26 cellular contexts compared by ENCODE assay signal in the genomic region with DNA sequence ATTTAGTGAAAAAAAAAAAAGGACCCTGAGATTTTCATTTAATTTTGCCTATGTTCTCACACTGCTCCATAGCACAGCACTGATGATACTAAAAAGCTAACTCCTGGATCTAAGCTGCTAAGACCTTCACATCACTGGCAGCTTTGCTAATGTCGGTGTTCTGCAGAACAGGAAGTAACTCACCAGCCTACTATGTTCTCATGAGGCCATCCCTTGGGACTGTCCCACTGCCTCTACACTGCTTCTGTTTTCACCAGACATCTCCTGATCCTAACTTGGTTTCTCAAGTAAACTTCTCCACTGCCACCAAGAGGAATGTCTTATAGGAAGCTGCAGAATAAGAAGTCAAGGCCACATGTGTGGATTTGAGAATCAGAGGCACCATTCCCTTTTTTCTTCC. TPM values are rescaled to one million over a fixed set of nuclear protein-coding genes. Genes with fewer than 3 reads are reported as not detected.
"Had no signal": no experiment of that assay in that cellular context is flagged by ENCODE, and none has a peak within 500 bp of the region (broad histone marks: within the 10 kb centered on the region; RNA-seq: fewer than 3 reads in every experiment).

No MANE protein-coding gene starts in this region.

- H3K4me3 ChIP-seq: hepatocyte, lung, psoas muscle, right lobe of liver, spleen, testis, tibial nerve, upper lobe of right lung, vagina had no signal

- H3K4me1 ChIP-seq: right lobe of liver, spleen, testis, tibial nerve, upper lobe of right lung, vagina had no signal

- H3K9me3 ChIP-seq: psoas muscle, right lobe of liver, testis, tibial nerve, upper lobe of right lung, vagina had no signal

- FAIRE-seq: endothelial cell of umbilical vein had no signal

- DNase-seq: dermis blood vessel endothelial cell; erythroblast; foreskin melanocyte; head of caudate nucleus; left colon; left ventricle myocardium superior; mesendoderm; naive thymus-derived CD4-positive, alpha-beta T cell; nephron progenitor cell; psoas muscle; retina; right lobe of liver; spleen; stimulated activated CD4-positive, alpha-beta T cell treated with anti-CD3 and anti-CD28 coated beads, Interleukin-15, amount 100 ng/mL, for 24 hours; stimulated activated CD4-positive, alpha-beta T cell treated with anti-CD3 and anti-CD28 coated beads, Interleukin-1b, Interleukin-23, amount 100 ng/mL, for 48 hours; stimulated activated CD4-positive, alpha-beta T cell treated with anti-CD3 and anti-CD28 coated beads, Interleukin-4, amount 100 ng/mL, for 24 hours; stimulated activated naive CD8-positive, alpha-beta T cell treated with anti-CD3 and anti-CD28 coated beads, Interleukin-15, amount 100 ng/mL, for 72 hours; testis; upper lobe of right lung had no signal

- H3K27ac Mint-ChIP-seq: nephron progenitor cell; stimulated activated memory B cell treated with anti-CD40 and anti-IgM and Interleukin-4, amounts not matched to agents 10 μg/mL and 1 μg/mL and 100 μg/mL, for 72 hours; stimulated activated naive CD8-positive, alpha-beta T cell treated with anti-CD3 and anti-CD28 coated beads, Interleukin-15, amount 100 ng/mL, for 72 hours had no signal

- H3K27me3 ChIP-seq: hepatocyte, right lobe of liver, testis, tibial nerve, upper lobe of right lung, vagina had no signal

- H3K36me3 ChIP-seq: right lobe of liver, spleen, tibial nerve, upper lobe of right lung, vagina had no signal

- H3K36me3 Mint-ChIP-seq: naive thymus-derived CD4-positive, alpha-beta T cell; stimulated activated memory B cell treated with anti-CD40 and anti-IgM and Interleukin-4, amounts not matched to agents 10 μg/mL and 1 μg/mL and 100 μg/mL, for 72 hours had no signal

- H3K4me2 ChIP-seq: hepatocyte had no signal

- H3K4me3 Mint-ChIP-seq: naive thymus-derived CD4-positive, alpha-beta T cell; nephron progenitor cell; stimulated activated memory B cell treated with anti-CD40 and anti-IgM and Interleukin-4, amounts not matched to agents 10 μg/mL and 1 μg/mL and 100 μg/mL, for 72 hours; stimulated activated naive CD8-positive, alpha-beta T cell treated with anti-CD3 and anti-CD28 coated beads, Interleukin-15, amount 100 ng/mL, for 72 hours had no signal

- H3K27ac ChIP-seq: hepatocyte, parathyroid adenoma, psoas muscle, right lobe of liver, spleen, testis, tibial nerve, upper lobe of right lung, vagina had no signal

- H3K9ac ChIP-seq: parathyroid adenoma had no signal

- H3K79me2 ChIP-seq: hepatocyte had no signal

- H3K4me1 Mint-ChIP-seq: nephron progenitor cell; stimulated activated naive CD8-positive, alpha-beta T cell treated with anti-CD3 and anti-CD28 coated beads, Interleukin-15, amount 100 ng/mL, for 72 hours had no signal

- H3K9me3 Mint-ChIP-seq: nephron progenitor cell; stimulated activated memory B cell treated with anti-CD40 and anti-IgM and Interleukin-4, amounts not matched to agents 10 μg/mL and 1 μg/mL and 100 μg/mL, for 72 hours; stimulated activated naive CD8-positive, alpha-beta T cell treated with anti-CD3 and anti-CD28 coated beads, Interleukin-15, amount 100 ng/mL, for 72 hours had no signal

- H2AFZ ChIP-seq: hepatocyte, parathyroid adenoma had no signal

- ATAC-seq: left colon; left ventricle myocardium superior; naive thymus-derived CD4-positive, alpha-beta T cell; psoas muscle; right lobe of liver; stimulated activated memory B cell treated with anti-CD40 and anti-IgM and Interleukin-4, amounts not matched to agents 10 μg/mL and 1 μg/mL and 100 μg/mL, for 72 hours; stimulated activated naive CD8-positive, alpha-beta T cell treated with anti-CD3 and anti-CD28 coated beads, Interleukin-15, amount 100 ng/mL, for 72 hours; upper lobe of right lung had no signal

RNA-seq across cellular contexts. Expression of a gene that starts 15.1 kb away (rescaled TPM):
- total RNA-seq: dermis blood vessel endothelial cell, left ventricle myocardium superior had no signal
- polyA plus RNA-seq: naive thymus-derived CD4-positive, alpha-beta T cell had no signal
